ENCODE assay signal across 12 cellular contexts in genomic region chr13:46598820-46599180, GRCh38. TPM values are rescaled to one million over a fixed set of nuclear protein-coding genes. Genes with fewer than 3 reads are reported as not detected.
DNase-seq lines count a peak whose midpoint lies in the region; ATAC-seq and TF ChIP-seq lines count a peak whose summit lies in the region.
"Had no signal": no experiment of that assay in that cellular context is flagged by ENCODE, and none has a peak within 500 bp of the region (broad histone marks: within the 10 kb centered on the region; RNA-seq: fewer than 3 reads in every experiment).

No MANE protein-coding gene starts in this region.

- H3K4me2 ChIP-seq in MM.1S (ENCODE audit: low read depth, low read length) (peak overlapping the region; percentile 72), mammary epithelial cell (ENCODE audit: insufficient read depth, low read depth, low read length) (no peak overlapping the region)
- H3K4me2 ChIP-seq: KMS-11 had no signal

- H4K20me1 ChIP-seq in MM.1S (ENCODE audit: insufficient read depth, low read length): no peaks in the 10 kb centered on the region
- H4K20me1 ChIP-seq in mammary epithelial cell (ENCODE audit: insufficient read depth, low read length): no peaks in the 10 kb centered on the region

- no peaks in the 10 kb centered on the region for H3K9me3 Mint-ChIP-seq in activated naive CD4-positive, alpha-beta T cell treated with anti-CD3 and anti-CD28 coated beads for 36 hours
- H3K9me3 Mint-ChIP-seq: central memory CD8-positive, alpha-beta T cell had no signal

- peak overlapping the region; percentile 31; the same call in 1 of the 2 replicates for H3K4me3 ChIP-seq in MM.1S (ENCODE audit: low read length)
- H3K4me3 ChIP-seq in stomach: no peak overlapping the region
- H3K4me3 ChIP-seq in mammary epithelial cell (replicated peaks in 1 of 3; ENCODE audit: insufficient read depth in 1 of 3, low read depth in 2 of 3, low read length in 3 of 3): no peak overlapping the region

- intact Hi-C loops in activated naive CD4-positive, alpha-beta T cell treated with anti-CD3 and anti-CD28 coated beads for 36 hours (cut with micrococcal nuclease): loop anchor here (10.0 kb wide), 1 partner anchor 424 kb away; no protein-coding TSS in a partner anchor
- intact Hi-C loops in stomach (cut with DNase I; ENCODE audit: low total_unique reads) (no loop called here), mammary epithelial cell (cut with micrococcal nuclease) (no loop called here)

- CTCF ChIA-PET in activated naive CD4-positive, alpha-beta T cell treated with anti-CD3 and anti-CD28 coated beads for 36 hours (lab: Charles Lee): no interaction called here
- CTCF ChIA-PET in mammary epithelial cell (lab: Charles Lee; ENCODE audit: low non-redundant PET): no interaction called here

- H3K79me2 ChIP-seq in MM.1S (ENCODE audit: low read length): peaks cover 56% of the 10 kb centered on the region
- peaks cover 95% of the 10 kb centered on the region for H3K79me2 ChIP-seq in mammary epithelial cell (ENCODE audit: insufficient read depth, low read length)

- H3K4me3 Mint-ChIP-seq in activated naive CD4-positive, alpha-beta T cell treated with anti-CD3 and anti-CD28 coated beads for 36 hours: no peak overlapping the region
- H3K4me3 Mint-ChIP-seq: central memory CD8-positive, alpha-beta T cell had no signal

- BruUV-seq in mammary epithelial cell (replicated peaks; lab: Mats Ljungman, UMichigan): no TSS peak

- in situ Hi-C loops in mammary epithelial cell (cut with MboI; ENCODE audit: low sequenced_read_pairs in 2 of 2): no loop called here

- H3K36me3 Mint-ChIP-seq in activated naive CD4-positive, alpha-beta T cell treated with anti-CD3 and anti-CD28 coated beads for 36 hours (ENCODE audit: low read depth): no peaks in the 10 kb centered on the region

- no peak overlapping the region for H2AFZ ChIP-seq in MM.1S (ENCODE audit: low read length)
- H2AFZ ChIP-seq in mammary epithelial cell (ENCODE audit: low read depth, low read length): no peak overlapping the region

- H3F3A ChIP-seq in MM.1S (ENCODE audit: insufficient read depth, low read length): peaks cover 12% of the 10 kb centered on the region

- dilution Hi-C loops in mammary epithelial cell (cut with HindIII; ENCODE audit: low sequenced_read_pairs): no loop called here

- H3K27me3 ChIP-seq in MM.1S (replicated peaks; ENCODE audit: insufficient read depth, low read length): no peaks in the 10 kb centered on the region
- no peaks in the 10 kb centered on the region for H3K27me3 ChIP-seq in stomach
- no peaks in the 10 kb centered on the region for H3K27me3 ChIP-seq in mammary epithelial cell (ENCODE audit: insufficient read depth, low read length)

- no peak overlapping the region for H3K9ac ChIP-seq in MM.1S (ENCODE audit: low read length)
- H3K9ac ChIP-seq in mammary epithelial cell (ENCODE audit: insufficient read depth, low read length): no peak overlapping the region
- H3K9ac ChIP-seq: KMS-11 had no signal

- H3K4me1 ChIP-seq in MM.1S (ENCODE audit: low read length) (peaks cover 17% of the 10 kb centered on the region), stomach (peaks cover 80 to 100% (median 93%) of the 10 kb centered on the region in 4 donors), mammary epithelial cell (ENCODE audit: insufficient read depth, low read length) (peaks cover 45% of the 10 kb centered on the region)

- H3K36me3 ChIP-seq in MM.1S (replicated peaks; ENCODE audit: insufficient read depth, low read length) (no peaks in the 10 kb centered on the region), stomach (no peaks in the 10 kb centered on the region), mammary epithelial cell (ENCODE audit: insufficient read depth, low read length) (no peaks in the 10 kb centered on the region)

- H3K4me1 Mint-ChIP-seq in activated naive CD4-positive, alpha-beta T cell treated with anti-CD3 and anti-CD28 coated beads for 36 hours (ENCODE audit: low read depth): peaks cover 76% of the 10 kb centered on the region

- H3K27ac ChIP-seq in MM.1S (ENCODE audit: low read length) (peak overlapping the region; percentile 71; the same call in 1 of the 2 replicates), stomach (peak overlapping the region in 3 of 5 donors; percentile 49 to 66 (median 64)), mammary epithelial cell (ENCODE audit: insufficient read depth, low read depth, low read length) (no peak overlapping the region)
- H3K27ac ChIP-seq: KMS-11 had no signal

- H3K27ac Mint-ChIP-seq in activated naive CD4-positive, alpha-beta T cell treated with anti-CD3 and anti-CD28 coated beads for 36 hours: peak overlapping the region; percentile 3

- TF ChIP-seq POLR2A in stomach (IDR thresholded peaks at IDR 0.05): no peak

- H3K27me3 Mint-ChIP-seq in activated naive CD4-positive, alpha-beta T cell treated with anti-CD3 and anti-CD28 coated beads for 36 hours (ENCODE audit: low read depth): no peaks in the 10 kb centered on the region
- H3K27me3 Mint-ChIP-seq: central memory CD8-positive, alpha-beta T cell had no signal

- peak; percentile 49 for ATAC-seq in HG02623 (IDR thresholded peaks at IDR 0.05; ENCODE audit: unreplicated experiment)

- TF ChIP-seq CTCF in MM.1S (IDR thresholded peaks at IDR 0.05; ENCODE audit: low read length) (no peak), stomach (IDR thresholded peaks at IDR 0.05) (no peak), mammary epithelial cell (conservative IDR thresholded peaks at IDR 0.05 in 1 of 2, IDR thresholded peaks at IDR 0.05 in 1 of 2; ENCODE audit: extremely low read depth in 1 of 2, insufficient read depth in 1 of 2, low read depth in 1 of 2, low read length in 2 of 2) (no peak)

- H3K9me2 ChIP-seq in MM.1S (replicated peaks; ENCODE audit: insufficient read depth, low read length): no peaks in the 10 kb centered on the region

- TF ChIP-seq EP300 in stomach (IDR thresholded peaks at IDR 0.05): no peak

- H3K9me3 ChIP-seq in MM.1S (replicated peaks; ENCODE audit: insufficient read depth, low read length) (no peaks in the 10 kb centered on the region), stomach (no peaks in the 10 kb centered on the region), mammary epithelial cell (replicated peaks; ENCODE audit: insufficient read depth, low read length) (no peaks in the 10 kb centered on the region)

- WGBS in stomach, 5 donors: 81 to 88% (median 84%) methylated on average over 2 of the region's 2 CpGs
- WGBS in mammary epithelial cell (ENCODE audit: low coverage, missing lambda C conversion rate): 100% methylated on average over 2 of the region's 2 CpGs

- peak; percentile 50 for DNase-seq in activated naive CD4-positive, alpha-beta T cell treated with anti-CD3 and anti-CD28 coated beads for 36 hours
- no peak for DNase-seq in activated naive CD4-positive, alpha-beta T cell treated with Interleukin-2 at 50 U/mL for 16 hours
- DNase-seq in MM.1S: peak; percentile 28
- DNase-seq in stomach: no peak
- DNase-seq in NCI-H82 (lab: John Stamatoyannopoulos, UW): no peak
- no peak for DNase-seq in mammary epithelial cell
- no peak for DNase-seq in GM03348 (ENCODE audit: low spot score)
- DNase-seq: glutamatergic neuron, nucleus accumbens had no signal

RNA-seq across cellular contexts. Expression of gene LRCH1, which starts 45.8 kb away (rescaled TPM):
- 10 to 100 TPM; 14.6 to 15.1 TPM for total RNA-seq in activated naive CD4-positive, alpha-beta T cell treated with anti-CD3 and anti-CD28 coated beads for 36 hours
- total RNA-seq in stomach: 10 to 100 TPM; 14.2 to 70.6 (median 50.9) TPM
- 1 to 10 TPM; 5.4 to 8.4 (median 7.5) TPM for polyA plus RNA-seq in stomach
- 10 to 100 TPM; 13.2 to 21.2 TPM for total RNA-seq in mammary epithelial cell
- 10.3 TPM for polyA plus RNA-seq in mammary epithelial cell
- 20.1 TPM for polyA minus RNA-seq in mammary epithelial cell

Comparison
In these comparisons a context has a peak if more than half of its experiments do, and no peak if none do; other contexts are left out.
1. DNase-seq: peak in activated naive CD4-positive, alpha-beta T cell treated with anti-CD3 and anti-CD28 coated beads for 36 hours (single experiment) and MM.1S (single experiment); none in activated naive CD4-positive, alpha-beta T cell treated with Interleukin-2 at 50 U/mL for 16 hours (single experiment), stomach (single experiment), NCI-H82 (single experiment), mammary epithelial cell (single experiment) and GM03348 (single experiment).